ENCODE assay signal across 1 cellular context in genomic region chr1:185646202-185646683, GRCh38.
TF ChIP-seq lines count a peak whose summit lies in the region.

No MANE protein-coding gene starts in this region.

TF ChIP-seq in H1, 55 proteins besides CTCF, POLR2A, EP300 and RAD21 (continued from another document):
- peak; percentile 90 for TF ChIP-seq CHD7 (IDR thresholded peaks at IDR 0.05; ENCODE audit: insufficient replicate concordance, low read length)
- peak; percentile 36; the same call in 1 of the 2 replicates for TF ChIP-seq TBP (IDR thresholded peaks at IDR 0.05; ENCODE audit: low read depth, low read length)
- TF ChIP-seq MAX (IDR thresholded peaks at IDR 0.05): no peak
- no peak for TF ChIP-seq SP4 (IDR thresholded peaks at IDR 0.05; ENCODE audit: low read length)
- TF ChIP-seq CBX5 (IDR thresholded peaks at IDR 0.05; ENCODE audit: low read depth, low read length): no peak
- peak; percentile 95 for TF ChIP-seq TEAD4 (IDR thresholded peaks at IDR 0.05; ENCODE audit: low read depth, low read length)
- TF ChIP-seq POU5F1 (IDR thresholded peaks at IDR 0.05; ENCODE audit: low read depth, low read length): peak; percentile 46; the same call in 1 of the 2 replicates
- peak in 1 of 2 experiments; percentile 53; a peak in 1 of 4 replicates for TF ChIP-seq HDAC2 (IDR thresholded peaks at IDR 0.05; ENCODE audit: borderline replicate concordance in 1 of 2, low read depth in 2 of 2, low read length in 2 of 2)
- peak; percentile 71; the same call in 1 of the 2 replicates for TF ChIP-seq CEBPB (IDR thresholded peaks at IDR 0.05; ENCODE audit: low read depth, low read length)
- peak; percentile 68 for TF ChIP-seq NANOG (IDR thresholded peaks at IDR 0.05; ENCODE audit: insufficient read depth, low read depth, low read length, poor library complexity, severe bottlenecking)
- no peak for TF ChIP-seq SP2 (IDR thresholded peaks at IDR 0.05; ENCODE audit: low read length)
